In the genomic region with DNA sequence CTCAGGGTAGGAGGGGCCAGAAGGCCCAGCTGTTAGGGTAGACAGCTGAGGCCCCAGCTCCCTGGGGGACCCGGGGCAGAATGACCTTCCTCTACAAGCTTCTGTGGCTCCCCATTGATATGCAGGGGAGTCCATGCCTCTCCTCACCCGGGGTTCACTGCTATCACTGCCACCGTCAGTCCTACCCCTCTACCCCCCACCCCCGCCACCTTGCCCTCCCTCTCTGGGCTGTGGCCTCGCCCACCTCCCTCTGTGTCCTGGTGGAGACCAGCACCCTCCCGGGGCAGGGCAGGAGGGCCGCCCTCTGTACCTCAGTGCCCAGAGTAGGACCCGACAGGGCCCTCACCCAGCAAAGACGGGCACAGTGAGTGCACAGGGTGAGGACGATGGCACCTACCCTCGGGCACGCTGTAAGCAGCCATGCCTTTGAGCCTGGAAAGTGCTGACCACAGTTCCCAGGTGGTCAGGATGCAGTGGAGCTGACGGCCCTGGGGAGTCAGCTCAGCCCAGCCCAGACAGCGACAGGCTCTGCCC, we compare ENCODE assay signal across 15 cellular contexts.
DNase-seq lines count a peak whose midpoint lies in the region; ATAC-seq and TF ChIP-seq lines count a peak whose summit lies in the region.
"Had no signal": no experiment of that assay in that cellular context is flagged by ENCODE, and none has a peak within 500 bp of the region (broad histone marks: within the 10 kb centered on the region; RNA-seq: fewer than 3 reads in every experiment).

No MANE protein-coding gene starts in this region.

- H3K9ac ChIP-seq in BLaER1 (no peak overlapping the region), endodermal cell (ENCODE audit: extremely low read depth, low read length, poor library complexity, severe bottlenecking) (peak overlapping the region; percentile 11), smooth muscle cell (ENCODE audit: low read depth) (no peak overlapping the region)

- H3K27ac ChIP-seq in BLaER1 (no peak overlapping the region), RWPE1 (peak overlapping the region; percentile 64), endodermal cell (ENCODE audit: low read depth, low read length) (no peak overlapping the region), spleen (no peak overlapping the region), smooth muscle cell (ENCODE audit: low read depth) (no peak overlapping the region)

- H3K4me3 ChIP-seq in BLaER1 (no peak overlapping the region), endodermal cell (ENCODE audit: low read length) (no peak overlapping the region), spleen (no peak overlapping the region), smooth muscle cell (no peak overlapping the region)

- DNase-seq in RWPE1 (ENCODE audit: low spot score) (no peak), endodermal cell (no peak), spleen (peak; percentile 68), smooth muscle cell (lab: John Stamatoyannopoulos, UW; ENCODE audit: unreplicated experiment) (no peak)
- DNase-seq in stimulated activated naive CD4-positive, alpha-beta T cell (lab: John Stamatoyannopoulos, UW) = no peak
- DNase-seq: NCI-H1417 treated with DMSO at 0.1 percent for 48 hours; NCI-H2029; NCI-H2171; NCI-H446 treated with DMSO at 0.1 percent for 48 hours; NK-92 treated with Interleukin-12 subunit alpha and Interleukin-12 subunit beta, amount 100 ng/mL, for 24 hours; RPMI8226 had no signal

- peaks cover 29% of the 10 kb centered on the region for H3K4me1 Mint-ChIP-seq in endodermal cell
- H3K4me1 Mint-ChIP-seq: CD14-positive monocyte had no signal

- H2AFZ ChIP-seq in smooth muscle cell (ENCODE audit: low read depth) = no peak overlapping the region

- TF ChIP-seq POLR2A in spleen (IDR thresholded peaks at IDR 0.05) = no peak

- H3K36me3 ChIP-seq in BLaER1 = no peaks in the 10 kb centered on the region
- H3K36me3 ChIP-seq in endodermal cell (ENCODE audit: control insufficient read depth, insufficient read depth, low read length) = no peaks in the 10 kb centered on the region
- H3K36me3 ChIP-seq in spleen = no peaks in the 10 kb centered on the region
- no peaks in the 10 kb centered on the region for H3K36me3 ChIP-seq in smooth muscle cell (ENCODE audit: low read depth)

- no peaks in the 10 kb centered on the region for H3F3A ChIP-seq in smooth muscle cell (ENCODE audit: low read depth)

- no peaks in the 10 kb centered on the region for H3K9me3 Mint-ChIP-seq in endodermal cell

- intact Hi-C loops in spleen (cut with DNase I; ENCODE audit: low total_unique reads) = no loop called here

- WGBS in endodermal cell (ENCODE audit: insufficient coverage in 1 of 2, insufficient read length in 1 of 2), 2 experiments = 83% methylated on average over 7 to 14 of the region's 14 CpGs
- WGBS in spleen, 5 donors = 60 to 88% (median 81%) methylated on average over 1 to 14 of the region's 14 CpGs
- WGBS in smooth muscle cell (ENCODE audit: low lambda C conversion rate) = 83% methylated on average over 10 of the region's 14 CpGs

- H3K27me3 ChIP-seq in BLaER1 = peaks cover 59% of the 10 kb centered on the region
- no peaks in the 10 kb centered on the region for H3K27me3 ChIP-seq in endodermal cell (ENCODE audit: control insufficient read depth, insufficient read depth, low read length, poor library complexity, severe bottlenecking)
- H3K27me3 ChIP-seq in spleen (replicated peaks in 1 of 7) = peaks cover 0 to 53% (median 10%) of the 10 kb centered on the region in 7 donors
- H3K27me3 ChIP-seq in smooth muscle cell (ENCODE audit: low read depth) = peaks cover 9% of the 10 kb centered on the region

- no peak overlapping the region for H3K27ac Mint-ChIP-seq in endodermal cell
- H3K27ac Mint-ChIP-seq: CD14-positive monocyte had no signal

- POLR2A ChIA-PET in RWPE1 (lab: Yijun Ruan, JAX; ENCODE audit: low non-redundant PET) = no interaction called here

- CTCF ChIA-PET in RWPE1 (lab: Yijun Ruan, JAX) = no interaction called here

- peaks cover 20% of the 10 kb centered on the region for H3K9me3 ChIP-seq in BLaER1
- no peaks in the 10 kb centered on the region for H3K9me3 ChIP-seq in endodermal cell (ENCODE audit: control insufficient read depth, low read length)
- no peaks in the 10 kb centered on the region for H3K9me3 ChIP-seq in spleen
- H3K9me3 ChIP-seq in smooth muscle cell (replicated peaks; ENCODE audit: low read depth) = no peaks in the 10 kb centered on the region

- no peaks in the 10 kb centered on the region for H3K36me3 Mint-ChIP-seq in endodermal cell (ENCODE audit: low read depth)
- H3K36me3 Mint-ChIP-seq: CD14-positive monocyte had no signal

- no peaks in the 10 kb centered on the region for H3K79me2 ChIP-seq in smooth muscle cell (ENCODE audit: low read depth)

- TF ChIP-seq CTCF in RWPE1 (conservative IDR thresholded peaks at IDR 0.05; ENCODE audit: low read depth) (no peak), endodermal cell (conservative IDR thresholded peaks at IDR 0.05) (no peak), spleen (IDR thresholded peaks at IDR 0.05 in 8 of 11, conservative IDR thresholded peaks at IDR 0.05 in 3 of 11) (no peak), smooth muscle cell (IDR thresholded peaks at IDR 0.05; ENCODE audit: borderline replicate concordance, insufficient read depth, poor library complexity, severe bottlenecking) (no peak)

- ATAC-seq in HG03139 (IDR thresholded peaks at IDR 0.05; ENCODE audit: unreplicated experiment) = no peak
- ATAC-seq in HG03521 (IDR thresholded peaks at IDR 0.05; ENCODE audit: unreplicated experiment) = no peak

- H3K4me2 ChIP-seq in BLaER1 = peak overlapping the region; percentile 60
- H3K4me2 ChIP-seq in smooth muscle cell = no peak overlapping the region

- no peak overlapping the region for H3K4me3 Mint-ChIP-seq in endodermal cell
- H3K4me3 Mint-ChIP-seq: CD14-positive monocyte had no signal

- peaks cover 20% of the 10 kb centered on the region for H3K4me1 ChIP-seq in BLaER1
- peaks cover 11% of the 10 kb centered on the region for H3K4me1 ChIP-seq in endodermal cell (ENCODE audit: control insufficient read depth, insufficient read depth, low read length)
- no peaks in the 10 kb centered on the region for H3K4me1 ChIP-seq in spleen
- no peaks in the 10 kb centered on the region for H3K4me1 ChIP-seq in smooth muscle cell (ENCODE audit: low read depth)

- H4K20me1 ChIP-seq in BLaER1 = peaks cover 41% of the 10 kb centered on the region; the same call in 1 of the 2 replicates
- H4K20me1 ChIP-seq in smooth muscle cell (ENCODE audit: low read depth) = no peaks in the 10 kb centered on the region

- no peaks in the 10 kb centered on the region for H3K27me3 Mint-ChIP-seq in endodermal cell (ENCODE audit: insufficient read depth)
